Comparison of ENCODE assay signal across 1 cellular context in the genomic region with DNA sequence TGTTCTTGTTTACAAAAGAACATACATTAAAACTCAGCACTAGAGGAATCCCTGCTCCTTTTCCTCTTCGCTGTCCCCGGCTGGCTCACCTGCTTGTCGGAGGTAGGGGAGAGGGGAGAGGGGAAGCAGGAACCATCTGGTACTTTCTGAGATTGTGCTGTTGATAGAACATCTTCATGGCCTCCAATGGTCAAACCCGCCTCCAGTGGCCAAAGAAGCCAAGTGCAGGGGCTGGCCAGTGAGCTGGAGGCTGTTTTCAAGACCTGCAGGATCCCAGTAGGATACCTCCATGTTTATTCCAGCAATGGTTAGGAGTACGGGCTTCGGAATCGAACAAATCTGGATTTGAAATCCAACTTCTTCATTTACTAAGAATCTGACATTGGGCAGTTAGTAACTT.
TF ChIP-seq lines count a peak whose summit lies in the region.

No MANE protein-coding gene starts in this region.

TF ChIP-seq in WTC11, 78 proteins besides CTCF, POLR2A, EP300 and RAD21 (continued from another document):
- TF ChIP-seq, protein P1, sequence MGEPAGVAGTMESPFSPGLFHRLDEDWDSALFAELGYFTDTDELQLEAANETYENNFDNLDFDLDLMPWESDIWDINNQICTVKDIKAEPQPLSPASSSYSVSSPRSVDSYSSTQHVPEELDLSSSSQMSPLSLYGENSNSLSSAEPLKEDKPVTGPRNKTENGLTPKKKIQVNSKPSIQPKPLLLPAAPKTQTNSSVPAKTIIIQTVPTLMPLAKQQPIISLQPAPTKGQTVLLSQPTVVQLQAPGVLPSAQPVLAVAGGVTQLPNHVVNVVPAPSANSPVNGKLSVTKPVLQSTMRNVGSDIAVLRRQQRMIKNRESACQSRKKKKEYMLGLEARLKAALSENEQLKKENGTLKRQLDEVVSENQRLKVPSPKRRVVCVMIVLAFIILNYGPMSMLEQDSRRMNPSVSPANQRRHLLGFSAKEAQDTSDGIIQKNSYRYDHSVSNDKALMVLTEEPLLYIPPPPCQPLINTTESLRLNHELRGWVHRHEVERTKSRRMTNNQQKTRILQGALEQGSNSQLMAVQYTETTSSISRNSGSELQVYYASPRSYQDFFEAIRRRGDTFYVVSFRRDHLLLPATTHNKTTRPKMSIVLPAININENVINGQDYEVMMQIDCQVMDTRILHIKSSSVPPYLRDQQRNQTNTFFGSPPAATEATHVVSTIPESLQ (CRISPR knock-in tag; IDR thresholded peaks at IDR 0.05), result no peak
- no peak for TF ChIP-seq ATF1 (CRISPR knock-in tag; IDR thresholded peaks at IDR 0.05)
- TF ChIP-seq, protein P2, sequence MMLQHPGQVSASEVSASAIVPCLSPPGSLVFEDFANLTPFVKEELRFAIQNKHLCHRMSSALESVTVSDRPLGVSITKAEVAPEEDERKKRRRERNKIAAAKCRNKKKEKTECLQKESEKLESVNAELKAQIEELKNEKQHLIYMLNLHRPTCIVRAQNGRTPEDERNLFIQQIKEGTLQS (CRISPR knock-in tag; conservative IDR thresholded peaks at IDR 0.05), result no peak
- TF ChIP-seq, protein P3, sequence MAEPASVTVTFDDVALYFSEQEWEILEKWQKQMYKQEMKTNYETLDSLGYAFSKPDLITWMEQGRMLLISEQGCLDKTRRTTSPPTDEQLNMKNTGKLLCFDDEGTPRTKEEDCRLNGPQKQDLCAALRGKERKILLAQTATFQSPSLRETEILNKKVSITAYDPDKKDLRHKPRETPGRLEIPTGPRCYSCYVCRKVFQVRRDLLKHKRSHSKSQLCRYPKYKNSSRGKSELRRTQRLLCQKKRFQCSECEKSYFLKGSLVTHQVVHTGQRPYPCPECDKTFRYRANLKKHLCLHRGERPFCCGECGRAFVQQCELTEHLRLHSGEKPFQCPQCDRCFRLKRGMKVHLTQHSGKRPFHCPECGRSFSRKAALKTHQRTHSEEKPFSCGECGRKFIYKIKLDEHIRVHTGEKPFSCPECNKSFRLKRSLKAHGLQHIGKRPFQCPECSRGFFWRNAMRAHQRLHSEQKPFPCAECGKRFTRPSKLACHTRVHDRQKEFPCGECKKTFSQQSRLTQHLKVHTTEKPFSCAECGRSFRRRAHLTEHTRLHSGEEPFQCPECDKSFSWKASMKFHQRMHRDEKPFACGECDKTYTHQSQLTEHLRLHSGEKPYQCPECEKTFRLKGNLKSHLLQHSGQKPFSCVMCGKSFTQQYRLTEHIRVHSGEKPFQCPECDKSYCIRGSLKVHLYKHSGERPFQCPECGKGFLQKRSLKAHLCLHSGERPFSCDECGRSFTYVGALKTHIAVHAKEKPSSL (CRISPR knock-in tag; conservative IDR thresholded peaks at IDR 0.05), result no peak
